In the genomic region with DNA sequence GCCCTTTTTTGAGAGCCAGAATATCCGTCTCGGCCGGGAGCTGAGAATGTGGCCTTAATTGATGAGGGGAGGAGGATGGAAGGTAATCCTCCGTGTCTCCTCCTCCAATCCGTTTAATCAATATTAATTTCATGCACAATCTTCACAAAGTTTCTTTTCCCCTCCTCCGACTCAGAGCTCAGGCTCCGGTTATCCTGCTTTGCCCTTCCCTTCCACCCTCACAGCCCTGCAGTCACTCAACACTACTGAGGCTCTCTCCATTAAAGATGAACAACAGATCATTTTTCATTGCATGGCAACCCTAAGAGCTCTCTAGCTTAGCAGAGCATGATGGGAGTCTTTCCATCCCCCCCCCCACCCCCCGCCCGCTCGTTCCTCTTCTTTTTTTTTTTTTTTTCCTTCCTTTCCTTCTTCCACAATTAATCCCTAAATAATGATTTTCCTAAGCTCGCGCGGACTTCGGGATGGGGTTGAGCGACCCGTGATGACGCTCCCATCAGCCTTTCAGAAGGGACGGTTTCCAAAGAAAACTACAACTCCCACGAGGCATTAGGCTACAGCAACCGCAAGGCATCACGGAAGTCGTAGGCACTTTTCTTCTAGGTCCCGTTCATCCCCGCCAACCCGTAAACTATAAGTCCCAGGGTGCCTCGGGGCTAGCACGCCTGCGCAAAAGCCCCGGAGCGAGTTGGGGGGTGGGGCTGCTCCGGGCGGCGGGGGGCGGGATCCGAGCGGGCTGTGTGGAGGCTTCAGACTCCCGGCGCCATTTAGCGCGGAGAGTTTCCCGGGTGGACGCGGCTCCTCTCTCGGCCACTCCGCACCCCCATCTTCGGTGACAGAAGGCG, we compare ENCODE assay signal across 1 cellular context.
TF ChIP-seq lines count a peak whose summit lies in the region.

A gene (plus strand): TSS at position 752 of the 845 bp plus-strand sequence. CDS start 987 bp downstream, outside the sequence.

TF ChIP-seq in HepG2, 621 proteins besides CTCF, POLR2A, EP300 and RAD21 (continued from another document and continues in another):
- TF ChIP-seq THAP11 (CRISPR knock-in tag; IDR thresholded peaks at IDR 0.05) (peak; percentile 96), POLR2G (IDR thresholded peaks at IDR 0.05; ENCODE audit: low read depth, low read length) (peak; percentile 86), ATF7-NPFF (CRISPR knock-in tag; IDR thresholded peaks at IDR 0.05; ENCODE audit: low read depth) (no peak), KDM5A (IDR thresholded peaks at IDR 0.05; ENCODE audit: borderline replicate concordance, low read length) (no peak), SALL1 (CRISPR knock-in tag; IDR thresholded peaks at IDR 0.05) (peak; percentile 54), CREM (IDR thresholded peaks at IDR 0.05) (peak; percentile 98), CREM (CRISPR knock-in tag; IDR thresholded peaks at IDR 0.05) (no peak), KLF6 (CRISPR knock-in tag; IDR thresholded peaks at IDR 0.05) (0 out of 2 replicates have a peak, but pooled peaks have one; percentile 48), IRF2 (CRISPR knock-in tag; IDR thresholded peaks at IDR 0.05) (peak; percentile 91), GABPB1 (CRISPR knock-in tag; IDR thresholded peaks at IDR 0.05) (peak; percentile 79), CEBPB (IDR thresholded peaks at IDR 0.05; ENCODE audit: borderline replicate concordance, low read depth, low read length) (no peak), ZNF143 (CRISPR knock-in tag; IDR thresholded peaks at IDR 0.05) (peak; percentile 92), ZSCAN31 (CRISPR knock-in tag; IDR thresholded peaks at IDR 0.05; ENCODE audit: low read depth) (0 out of 2 replicates have a peak, but pooled peaks have one; percentile 10), POGZ (CRISPR knock-in tag; IDR thresholded peaks at IDR 0.05) (peak; percentile 32; the same call in 1 of the 2 replicates), ZNF776 (CRISPR knock-in tag; IDR thresholded peaks at IDR 0.05) (0 out of 2 replicates have a peak, but pooled peaks have one; percentile 25), ERF (CRISPR knock-in tag; IDR thresholded peaks at IDR 0.05) (no peak; the same call in 1 of the 2 replicates), NR3C1 (CRISPR knock-in tag; IDR thresholded peaks at IDR 0.05) (no peak), TBP (CRISPR knock-in tag; IDR thresholded peaks at IDR 0.05) (0 out of 2 replicates have a peak, but pooled peaks have one; percentile 92), ZFP62 (CRISPR knock-in tag; IDR thresholded peaks at IDR 0.05) (peak; percentile 92; the same call in 1 of the 2 replicates), CBFB (CRISPR knock-in tag; IDR thresholded peaks at IDR 0.05) (peak; percentile 57)
- TF ChIP-seq, protein P1, sequence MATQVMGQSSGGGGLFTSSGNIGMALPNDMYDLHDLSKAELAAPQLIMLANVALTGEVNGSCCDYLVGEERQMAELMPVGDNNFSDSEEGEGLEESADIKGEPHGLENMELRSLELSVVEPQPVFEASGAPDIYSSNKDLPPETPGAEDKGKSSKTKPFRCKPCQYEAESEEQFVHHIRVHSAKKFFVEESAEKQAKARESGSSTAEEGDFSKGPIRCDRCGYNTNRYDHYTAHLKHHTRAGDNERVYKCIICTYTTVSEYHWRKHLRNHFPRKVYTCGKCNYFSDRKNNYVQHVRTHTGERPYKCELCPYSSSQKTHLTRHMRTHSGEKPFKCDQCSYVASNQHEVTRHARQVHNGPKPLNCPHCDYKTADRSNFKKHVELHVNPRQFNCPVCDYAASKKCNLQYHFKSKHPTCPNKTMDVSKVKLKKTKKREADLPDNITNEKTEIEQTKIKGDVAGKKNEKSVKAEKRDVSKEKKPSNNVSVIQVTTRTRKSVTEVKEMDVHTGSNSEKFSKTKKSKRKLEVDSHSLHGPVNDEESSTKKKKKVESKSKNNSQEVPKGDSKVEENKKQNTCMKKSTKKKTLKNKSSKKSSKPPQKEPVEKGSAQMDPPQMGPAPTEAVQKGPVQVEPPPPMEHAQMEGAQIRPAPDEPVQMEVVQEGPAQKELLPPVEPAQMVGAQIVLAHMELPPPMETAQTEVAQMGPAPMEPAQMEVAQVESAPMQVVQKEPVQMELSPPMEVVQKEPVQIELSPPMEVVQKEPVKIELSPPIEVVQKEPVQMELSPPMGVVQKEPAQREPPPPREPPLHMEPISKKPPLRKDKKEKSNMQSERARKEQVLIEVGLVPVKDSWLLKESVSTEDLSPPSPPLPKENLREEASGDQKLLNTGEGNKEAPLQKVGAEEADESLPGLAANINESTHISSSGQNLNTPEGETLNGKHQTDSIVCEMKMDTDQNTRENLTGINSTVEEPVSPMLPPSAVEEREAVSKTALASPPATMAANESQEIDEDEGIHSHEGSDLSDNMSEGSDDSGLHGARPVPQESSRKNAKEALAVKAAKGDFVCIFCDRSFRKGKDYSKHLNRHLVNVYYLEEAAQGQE (IDR thresholded peaks at IDR 0.05; ENCODE audit: borderline replicate concordance in 1 of 2, low read depth in 1 of 2, low read length in 2 of 2) = peak in 1 of 2 experiments; percentile 53; a peak in 1 of 4 replicates
- TF ChIP-seq, protein P2, sequence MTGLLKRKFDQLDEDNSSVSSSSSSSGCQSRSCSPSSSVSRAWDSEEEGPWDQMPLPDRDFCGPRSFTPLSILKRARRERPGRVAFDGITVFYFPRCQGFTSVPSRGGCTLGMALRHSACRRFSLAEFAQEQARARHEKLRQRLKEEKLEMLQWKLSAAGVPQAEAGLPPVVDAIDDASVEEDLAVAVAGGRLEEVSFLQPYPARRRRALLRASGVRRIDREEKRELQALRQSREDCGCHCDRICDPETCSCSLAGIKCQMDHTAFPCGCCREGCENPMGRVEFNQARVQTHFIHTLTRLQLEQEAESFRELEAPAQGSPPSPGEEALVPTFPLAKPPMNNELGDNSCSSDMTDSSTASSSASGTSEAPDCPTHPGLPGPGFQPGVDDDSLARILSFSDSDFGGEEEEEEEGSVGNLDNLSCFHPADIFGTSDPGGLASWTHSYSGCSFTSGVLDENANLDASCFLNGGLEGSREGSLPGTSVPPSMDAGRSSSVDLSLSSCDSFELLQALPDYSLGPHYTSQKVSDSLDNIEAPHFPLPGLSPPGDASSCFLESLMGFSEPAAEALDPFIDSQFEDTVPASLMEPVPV (CRISPR knock-in tag; IDR thresholded peaks at IDR 0.05) = no peak
- TF ChIP-seq, protein P3, sequence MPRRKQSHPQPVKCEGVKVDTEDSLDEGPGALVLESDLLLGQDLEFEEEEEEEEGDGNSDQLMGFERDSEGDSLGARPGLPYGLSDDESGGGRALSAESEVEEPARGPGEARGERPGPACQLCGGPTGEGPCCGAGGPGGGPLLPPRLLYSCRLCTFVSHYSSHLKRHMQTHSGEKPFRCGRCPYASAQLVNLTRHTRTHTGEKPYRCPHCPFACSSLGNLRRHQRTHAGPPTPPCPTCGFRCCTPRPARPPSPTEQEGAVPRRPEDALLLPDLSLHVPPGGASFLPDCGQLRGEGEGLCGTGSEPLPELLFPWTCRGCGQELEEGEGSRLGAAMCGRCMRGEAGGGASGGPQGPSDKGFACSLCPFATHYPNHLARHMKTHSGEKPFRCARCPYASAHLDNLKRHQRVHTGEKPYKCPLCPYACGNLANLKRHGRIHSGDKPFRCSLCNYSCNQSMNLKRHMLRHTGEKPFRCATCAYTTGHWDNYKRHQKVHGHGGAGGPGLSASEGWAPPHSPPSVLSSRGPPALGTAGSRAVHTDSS (CRISPR knock-in tag; conservative IDR thresholded peaks at IDR 0.05) = no peak
- TF ChIP-seq, protein P4, sequence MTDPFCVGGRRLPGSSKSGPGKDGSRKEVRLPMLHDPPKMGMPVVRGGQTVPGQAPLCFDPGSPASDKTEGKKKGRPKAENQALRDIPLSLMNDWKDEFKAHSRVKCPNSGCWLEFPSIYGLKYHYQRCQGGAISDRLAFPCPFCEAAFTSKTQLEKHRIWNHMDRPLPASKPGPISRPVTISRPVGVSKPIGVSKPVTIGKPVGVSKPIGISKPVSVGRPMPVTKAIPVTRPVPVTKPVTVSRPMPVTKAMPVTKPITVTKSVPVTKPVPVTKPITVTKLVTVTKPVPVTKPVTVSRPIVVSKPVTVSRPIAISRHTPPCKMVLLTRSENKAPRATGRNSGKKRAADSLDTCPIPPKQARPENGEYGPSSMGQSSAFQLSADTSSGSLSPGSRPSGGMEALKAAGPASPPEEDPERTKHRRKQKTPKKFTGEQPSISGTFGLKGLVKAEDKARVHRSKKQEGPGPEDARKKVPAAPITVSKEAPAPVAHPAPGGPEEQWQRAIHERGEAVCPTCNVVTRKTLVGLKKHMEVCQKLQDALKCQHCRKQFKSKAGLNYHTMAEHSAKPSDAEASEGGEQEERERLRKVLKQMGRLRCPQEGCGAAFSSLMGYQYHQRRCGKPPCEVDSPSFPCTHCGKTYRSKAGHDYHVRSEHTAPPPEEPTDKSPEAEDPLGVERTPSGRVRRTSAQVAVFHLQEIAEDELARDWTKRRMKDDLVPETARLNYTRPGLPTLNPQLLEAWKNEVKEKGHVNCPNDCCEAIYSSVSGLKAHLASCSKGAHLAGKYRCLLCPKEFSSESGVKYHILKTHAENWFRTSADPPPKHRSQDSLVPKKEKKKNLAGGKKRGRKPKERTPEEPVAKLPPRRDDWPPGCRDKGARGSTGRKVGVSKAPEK (CRISPR knock-in tag; IDR thresholded peaks at IDR 0.05; ENCODE audit: borderline replicate concordance) = no peak
- TF ChIP-seq, protein P5, sequence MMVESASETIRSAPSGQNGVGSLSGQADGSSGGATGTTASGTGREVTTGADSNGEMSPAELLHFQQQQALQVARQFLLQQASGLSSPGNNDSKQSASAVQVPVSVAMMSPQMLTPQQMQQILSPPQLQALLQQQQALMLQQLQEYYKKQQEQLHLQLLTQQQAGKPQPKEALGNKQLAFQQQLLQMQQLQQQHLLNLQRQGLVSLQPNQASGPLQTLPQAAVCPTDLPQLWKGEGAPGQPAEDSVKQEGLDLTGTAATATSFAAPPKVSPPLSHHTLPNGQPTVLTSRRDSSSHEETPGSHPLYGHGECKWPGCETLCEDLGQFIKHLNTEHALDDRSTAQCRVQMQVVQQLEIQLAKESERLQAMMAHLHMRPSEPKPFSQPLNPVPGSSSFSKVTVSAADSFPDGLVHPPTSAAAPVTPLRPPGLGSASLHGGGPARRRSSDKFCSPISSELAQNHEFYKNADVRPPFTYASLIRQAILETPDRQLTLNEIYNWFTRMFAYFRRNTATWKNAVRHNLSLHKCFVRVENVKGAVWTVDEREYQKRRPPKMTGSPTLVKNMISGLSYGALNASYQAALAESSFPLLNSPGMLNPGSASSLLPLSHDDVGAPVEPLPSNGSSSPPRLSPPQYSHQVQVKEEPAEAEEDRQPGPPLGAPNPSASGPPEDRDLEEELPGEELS (CRISPR knock-in tag; IDR thresholded peaks at IDR 0.05) = peak; percentile 22; the same call in 1 of the 2 replicates
- TF ChIP-seq, protein P6, sequence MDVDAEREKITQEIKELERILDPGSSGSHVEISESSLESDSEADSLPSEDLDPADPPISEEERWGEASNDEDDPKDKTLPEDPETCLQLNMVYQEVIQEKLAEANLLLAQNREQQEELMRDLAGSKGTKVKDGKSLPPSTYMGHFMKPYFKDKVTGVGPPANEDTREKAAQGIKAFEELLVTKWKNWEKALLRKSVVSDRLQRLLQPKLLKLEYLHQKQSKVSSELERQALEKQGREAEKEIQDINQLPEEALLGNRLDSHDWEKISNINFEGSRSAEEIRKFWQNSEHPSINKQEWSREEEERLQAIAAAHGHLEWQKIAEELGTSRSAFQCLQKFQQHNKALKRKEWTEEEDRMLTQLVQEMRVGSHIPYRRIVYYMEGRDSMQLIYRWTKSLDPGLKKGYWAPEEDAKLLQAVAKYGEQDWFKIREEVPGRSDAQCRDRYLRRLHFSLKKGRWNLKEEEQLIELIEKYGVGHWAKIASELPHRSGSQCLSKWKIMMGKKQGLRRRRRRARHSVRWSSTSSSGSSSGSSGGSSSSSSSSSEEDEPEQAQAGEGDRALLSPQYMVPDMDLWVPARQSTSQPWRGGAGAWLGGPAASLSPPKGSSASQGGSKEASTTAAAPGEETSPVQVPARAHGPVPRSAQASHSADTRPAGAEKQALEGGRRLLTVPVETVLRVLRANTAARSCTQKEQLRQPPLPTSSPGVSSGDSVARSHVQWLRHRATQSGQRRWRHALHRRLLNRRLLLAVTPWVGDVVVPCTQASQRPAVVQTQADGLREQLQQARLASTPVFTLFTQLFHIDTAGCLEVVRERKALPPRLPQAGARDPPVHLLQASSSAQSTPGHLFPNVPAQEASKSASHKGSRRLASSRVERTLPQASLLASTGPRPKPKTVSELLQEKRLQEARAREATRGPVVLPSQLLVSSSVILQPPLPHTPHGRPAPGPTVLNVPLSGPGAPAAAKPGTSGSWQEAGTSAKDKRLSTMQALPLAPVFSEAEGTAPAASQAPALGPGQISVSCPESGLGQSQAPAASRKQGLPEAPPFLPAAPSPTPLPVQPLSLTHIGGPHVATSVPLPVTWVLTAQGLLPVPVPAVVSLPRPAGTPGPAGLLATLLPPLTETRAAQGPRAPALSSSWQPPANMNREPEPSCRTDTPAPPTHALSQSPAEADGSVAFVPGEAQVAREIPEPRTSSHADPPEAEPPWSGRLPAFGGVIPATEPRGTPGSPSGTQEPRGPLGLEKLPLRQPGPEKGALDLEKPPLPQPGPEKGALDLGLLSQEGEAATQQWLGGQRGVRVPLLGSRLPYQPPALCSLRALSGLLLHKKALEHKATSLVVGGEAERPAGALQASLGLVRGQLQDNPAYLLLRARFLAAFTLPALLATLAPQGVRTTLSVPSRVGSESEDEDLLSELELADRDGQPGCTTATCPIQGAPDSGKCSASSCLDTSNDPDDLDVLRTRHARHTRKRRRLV (CRISPR knock-in tag; IDR thresholded peaks at IDR 0.05) = no peak
- TF ChIP-seq, protein P7, sequence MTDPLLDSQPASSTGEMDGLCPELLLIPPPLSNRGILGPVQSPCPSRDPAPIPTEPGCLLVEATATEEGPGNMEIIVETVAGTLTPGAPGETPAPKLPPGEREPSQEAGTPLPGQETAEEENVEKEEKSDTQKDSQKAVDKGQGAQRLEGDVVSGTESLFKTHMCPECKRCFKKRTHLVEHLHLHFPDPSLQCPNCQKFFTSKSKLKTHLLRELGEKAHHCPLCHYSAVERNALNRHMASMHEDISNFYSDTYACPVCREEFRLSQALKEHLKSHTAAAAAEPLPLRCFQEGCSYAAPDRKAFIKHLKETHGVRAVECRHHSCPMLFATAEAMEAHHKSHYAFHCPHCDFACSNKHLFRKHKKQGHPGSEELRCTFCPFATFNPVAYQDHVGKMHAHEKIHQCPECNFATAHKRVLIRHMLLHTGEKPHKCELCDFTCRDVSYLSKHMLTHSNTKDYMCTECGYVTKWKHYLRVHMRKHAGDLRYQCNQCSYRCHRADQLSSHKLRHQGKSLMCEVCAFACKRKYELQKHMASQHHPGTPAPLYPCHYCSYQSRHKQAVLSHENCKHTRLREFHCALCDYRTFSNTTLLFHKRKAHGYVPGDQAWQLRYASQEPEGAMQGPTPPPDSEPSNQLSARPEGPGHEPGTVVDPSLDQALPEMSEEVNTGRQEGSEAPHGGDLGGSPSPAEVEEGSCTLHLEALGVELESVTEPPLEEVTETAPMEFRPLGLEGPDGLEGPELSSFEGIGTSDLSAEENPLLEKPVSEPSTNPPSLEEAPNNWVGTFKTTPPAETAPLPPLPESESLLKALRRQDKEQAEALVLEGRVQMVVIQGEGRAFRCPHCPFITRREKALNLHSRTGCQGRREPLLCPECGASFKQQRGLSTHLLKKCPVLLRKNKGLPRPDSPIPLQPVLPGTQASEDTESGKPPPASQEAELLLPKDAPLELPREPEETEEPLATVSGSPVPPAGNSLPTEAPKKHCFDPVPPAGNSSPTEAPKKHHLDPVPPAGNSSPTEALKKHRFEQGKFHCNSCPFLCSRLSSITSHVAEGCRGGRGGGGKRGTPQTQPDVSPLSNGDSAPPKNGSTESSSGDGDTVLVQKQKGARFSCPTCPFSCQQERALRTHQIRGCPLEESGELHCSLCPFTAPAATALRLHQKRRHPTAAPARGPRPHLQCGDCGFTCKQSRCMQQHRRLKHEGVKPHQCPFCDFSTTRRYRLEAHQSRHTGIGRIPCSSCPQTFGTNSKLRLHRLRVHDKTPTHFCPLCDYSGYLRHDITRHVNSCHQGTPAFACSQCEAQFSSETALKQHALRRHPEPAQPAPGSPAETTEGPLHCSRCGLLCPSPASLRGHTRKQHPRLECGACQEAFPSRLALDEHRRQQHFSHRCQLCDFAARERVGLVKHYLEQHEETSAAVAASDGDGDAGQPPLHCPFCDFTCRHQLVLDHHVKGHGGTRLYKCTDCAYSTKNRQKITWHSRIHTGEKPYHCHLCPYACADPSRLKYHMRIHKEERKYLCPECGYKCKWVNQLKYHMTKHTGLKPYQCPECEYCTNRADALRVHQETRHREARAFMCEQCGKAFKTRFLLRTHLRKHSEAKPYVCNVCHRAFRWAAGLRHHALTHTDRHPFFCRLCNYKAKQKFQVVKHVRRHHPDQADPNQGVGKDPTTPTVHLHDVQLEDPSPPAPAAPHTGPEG (CRISPR knock-in tag; IDR thresholded peaks at IDR 0.05) = no peak
